1 cellular context compared by ENCODE assay signal in genomic region chr16:88192601-88193000, GRCh38.
TF ChIP-seq lines count a peak whose summit lies in the region.

No MANE protein-coding gene starts in this region.

TF ChIP-seq in HEK293, 187 proteins besides CTCF, POLR2A, EP300 and RAD21 (continued from another document):
- TF ChIP-seq KLF10 (tag by site-specific recombination; IDR thresholded peaks at IDR 0.05) (no peak), MYNN (tag by site-specific recombination; IDR thresholded peaks at IDR 0.05; ENCODE audit: borderline replicate concordance) (no peak), GLI2 (tag by site-specific recombination; IDR thresholded peaks at IDR 0.05; ENCODE audit: borderline replicate concordance, low read depth) (no peak), PATZ1 (tag by site-specific recombination; IDR thresholded peaks at IDR 0.05) (no peak), ZNF544 (tag by site-specific recombination; IDR thresholded peaks at IDR 0.05) (0 out of 2 replicates have a peak, but pooled peaks have one; percentile 38), ZNF311 (tag by site-specific recombination; IDR thresholded peaks at IDR 0.05; ENCODE audit: borderline replicate concordance) (peak; percentile 98), SP2 (tag by site-specific recombination; IDR thresholded peaks at IDR 0.05) (no peak), ZNF148 (tag by site-specific recombination; IDR thresholded peaks at IDR 0.05; ENCODE audit: borderline replicate concordance) (peak; percentile 82), HIC1 (tag by site-specific recombination; IDR thresholded peaks at IDR 0.05) (no peak), ZNF704 (tag by site-specific recombination; IDR thresholded peaks at IDR 0.05) (no peak), BCL6B (tag by site-specific recombination; IDR thresholded peaks at IDR 0.05) (peak; percentile 57; the same call in 1 of the 2 replicates), ZNF114 (tag by site-specific recombination; IDR thresholded peaks at IDR 0.05) (peak; percentile 96), ZNF292 (tag by site-specific recombination; IDR thresholded peaks at IDR 0.05; ENCODE audit: borderline replicate concordance, low read depth) (no peak), ZNF239 (tag by site-specific recombination; IDR thresholded peaks at IDR 0.05) (0 out of 2 replicates have a peak, but pooled peaks have one; percentile 33), ZNF785 (tag by site-specific recombination; IDR thresholded peaks at IDR 0.05) (no peak), ZNF211 (tag by site-specific recombination; IDR thresholded peaks at IDR 0.05; ENCODE audit: low read depth) (no peak), ZNF777 (tag by site-specific recombination; IDR thresholded peaks at IDR 0.05; ENCODE audit: borderline replicate concordance) (0 out of 2 replicates have a peak, but pooled peaks have one; percentile 19), ZNF26 (tag by site-specific recombination; IDR thresholded peaks at IDR 0.05) (no peak), KLF8 (tag by site-specific recombination; IDR thresholded peaks at IDR 0.05) (no peak), ZNF404 (tag by site-specific recombination; IDR thresholded peaks at IDR 0.05) (no peak), SALL2 (tag by site-specific recombination; IDR thresholded peaks at IDR 0.05; ENCODE audit: borderline replicate concordance) (peak; percentile 81; the same call in 1 of the 2 replicates), MEIS1 (CRISPR knock-in tag; IDR thresholded peaks at IDR 0.05; ENCODE audit: borderline replicate concordance) (no peak), ZNF521 (tag by site-specific recombination; IDR thresholded peaks at IDR 0.05) (0 out of 2 replicates have a peak, but pooled peaks have one; percentile 96), ZNF274 (IDR thresholded peaks at IDR 0.05; ENCODE audit: low read length) (no peak), ZNF274 (tag by site-specific recombination; IDR thresholded peaks at IDR 0.05; ENCODE audit: borderline replicate concordance) (peak; percentile 58; the same call in 1 of the 2 replicates), ZFP3 (tag by site-specific recombination; IDR thresholded peaks at IDR 0.05; ENCODE audit: low read depth) (no peak), HOXA7 (CRISPR knock-in tag; IDR thresholded peaks at IDR 0.05; ENCODE audit: borderline replicate concordance) (no peak), ZNF621 (tag by site-specific recombination; IDR thresholded peaks at IDR 0.05) (0 out of 2 replicates have a peak, but pooled peaks have one; percentile 74), ZNF169 (tag by site-specific recombination; IDR thresholded peaks at IDR 0.05) (peak; percentile 83; the same call in 1 of the 2 replicates), ZNF677 (tag by site-specific recombination; IDR thresholded peaks at IDR 0.05) (no peak), ZNF394 (tag by site-specific recombination; IDR thresholded peaks at IDR 0.05; ENCODE audit: borderline replicate concordance) (no peak), ZNF596 (tag by site-specific recombination; IDR thresholded peaks at IDR 0.05) (no peak), ZNF654 (tag by site-specific recombination; IDR thresholded peaks at IDR 0.05; ENCODE audit: low read depth) (no peak), ZNF302 (tag by site-specific recombination; IDR thresholded peaks at IDR 0.05; ENCODE audit: low read depth) (no peak), ZNF248 (tag by site-specific recombination; IDR thresholded peaks at IDR 0.05) (peak; percentile 85), BCL11A (tag by site-specific recombination; IDR thresholded peaks at IDR 0.05; ENCODE audit: low read depth) (no peak), INSM2 (tag by site-specific recombination; IDR thresholded peaks at IDR 0.05) (no peak), ZBTB6 (tag by site-specific recombination; IDR thresholded peaks at IDR 0.05) (no peak), ZNF658 (tag by site-specific recombination; IDR thresholded peaks at IDR 0.05) (0 out of 2 replicates have a peak, but pooled peaks have one; percentile 46), ZNF112 (tag by site-specific recombination; IDR thresholded peaks at IDR 0.05) (peak; percentile 40; the same call in 1 of the 2 replicates), PRDM6 (tag by site-specific recombination; IDR thresholded peaks at IDR 0.05) (no peak), ZNF707 (tag by site-specific recombination; IDR thresholded peaks at IDR 0.05) (0 out of 2 replicates have a peak, but pooled peaks have one; percentile 20), ZXDB (tag by site-specific recombination; IDR thresholded peaks at IDR 0.05) (no peak), ZNF10 (tag by site-specific recombination; IDR thresholded peaks at IDR 0.05) (no peak), ZNF660 (tag by site-specific recombination; IDR thresholded peaks at IDR 0.05) (no peak), ZNF513 (tag by site-specific recombination; IDR thresholded peaks at IDR 0.05) (peak; percentile 94), ZNF416 (tag by site-specific recombination; IDR thresholded peaks at IDR 0.05) (no peak)
